Comparison of ENCODE assay signal across 8 cellular contexts in genomic region chr12:6873094-6874006, GRCh38.
DNase-seq lines count a peak whose midpoint lies in the region; ATAC-seq and TF ChIP-seq lines count a peak whose summit lies in the region.

TSS of gene SPSB2 (minus strand) at chr12:6873303. CDS start at chr12:6872901, 402 bp downstream.

- ATAC-seq in GM19035 (IDR thresholded peaks at IDR 0.05; ENCODE audit: unreplicated experiment): peak; percentile 68
- ATAC-seq in HG03342 (IDR thresholded peaks at IDR 0.05; ENCODE audit: unreplicated experiment): peak; percentile 76

- peak; percentile 77 for DNase-seq in AG09319 (ENCODE audit: extremely low read depth, low read depth)
- peak; percentile 94 to 99 for DNase-seq in NCI-H446 (lab: John Stamatoyannopoulos, UW)
- DNase-seq in activated CD4-positive, CD25-positive, alpha-beta regulatory T cell (lab: John Stamatoyannopoulos, UW): peak; percentile 98 to 99 (median 98)
- peak; percentile 28 to 95 (median 86) for DNase-seq in caudate nucleus (lab: John Stamatoyannopoulos, UW)
- DNase-seq in iris pigment epithelial cell (ENCODE audit: low read depth): peak; percentile 93
- DNase-seq in stimulated activated CD4-positive, alpha-beta T cell treated with anti-CD3 and anti-CD28 coated beads, Interleukin-12 subunit alpha, Interleukin-12 subunit beta, amount 100 ng/mL, for 24 hours (ENCODE audit: low read depth in 2 of 2): peak; percentile 95 to 99

- no peak; the same call in 1 of the 2 replicates for TF ChIP-seq CTCF in AG09319 (IDR thresholded peaks at IDR 0.05; ENCODE audit: low read depth, low read length)

- peak within 1 kb of the TSS; percentile 87 for H3K27ac ChIP-seq in caudate nucleus (ENCODE audit: low read depth, low read length)

Comparison
In these comparisons a context has a peak if more than half of its experiments do, and no peak if none do; other contexts are left out.
1. Peak in every context shown above with its lines: DNase-seq, ATAC-seq and H3K27ac ChIP-seq.